Comparison of ENCODE assay signal across 13 cellular contexts in the genomic region with DNA sequence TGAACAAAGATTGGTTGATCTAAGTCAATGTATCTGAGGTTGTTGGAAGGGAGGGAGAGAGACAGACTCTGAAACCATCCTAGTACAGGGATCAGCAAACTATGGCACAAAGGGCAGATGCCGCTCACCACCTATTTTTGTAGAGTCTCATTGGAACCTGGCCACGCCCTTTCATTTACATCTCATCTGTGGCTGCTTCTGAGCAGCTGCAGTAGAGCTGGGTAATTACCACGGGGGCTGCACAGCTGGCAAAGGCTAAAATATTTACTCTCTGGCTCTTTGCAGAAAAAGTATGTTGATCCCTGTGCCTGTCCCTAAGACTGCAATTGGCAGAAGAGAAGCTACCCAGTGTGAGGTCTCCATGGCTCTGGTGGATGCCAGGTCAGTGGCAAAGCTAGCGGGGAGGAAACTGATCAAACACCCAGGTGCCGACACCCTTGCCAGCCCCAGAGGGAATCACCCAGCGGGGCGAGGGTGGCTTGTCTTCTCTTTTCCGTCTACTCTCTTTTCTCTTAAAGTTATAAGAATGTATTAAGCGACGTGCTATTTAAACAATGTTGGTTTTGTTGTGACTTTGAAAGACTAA. TPM values are rescaled to one million over a fixed set of nuclear protein-coding genes. Genes with fewer than 3 reads are reported as not detected.
DNase-seq lines count a peak whose midpoint lies in the region; TF ChIP-seq lines count a peak whose summit lies in the region.
"Had no signal": no experiment of that assay in that cellular context is flagged by ENCODE, and none has a peak within 500 bp of the region (broad histone marks: within the 10 kb centered on the region; RNA-seq: fewer than 3 reads in every experiment).

No MANE protein-coding gene starts in this region.

- WGBS in ovary, 3 donors, result 72 to 87% (median 81%) methylated on average over 10 of the region's 10 CpGs

- H3K27ac ChIP-seq in layer of hippocampus (ENCODE audit: low read depth, low read length) (peak overlapping the region; percentile 56), ovary (no peak overlapping the region)

- TF ChIP-seq CTCF in type B pancreatic cell (conservative IDR thresholded peaks at IDR 0.05) (no peak), GM13976 (IDR thresholded peaks at IDR 0.05; ENCODE audit: borderline replicate concordance, control extremely low read depth, extremely low read depth, insufficient read depth, missing control alignments) (no peak), ovary (IDR thresholded peaks at IDR 0.05) (no peak)

- peaks cover 36% of the 10 kb centered on the region for H3K4me1 ChIP-seq in ovary (ENCODE audit: insufficient read depth)

- TF ChIP-seq EP300 in ovary (IDR thresholded peaks at IDR 0.05), result no peak

- TF ChIP-seq POLR2A in ovary (IDR thresholded peaks at IDR 0.05), result no peak

- peaks cover 32% of the 10 kb centered on the region for H3K4me1 Mint-ChIP-seq in activated T-cell treated with anti-CD3 and anti-CD28 coated beads, Interleukin-2, amount 50 U/mL, for 24 hours (ENCODE audit: low read depth)
- peaks cover 54% of the 10 kb centered on the region for H3K4me1 Mint-ChIP-seq in type B pancreatic cell (ENCODE audit: unreplicated experiment)

- H3K27me3 Mint-ChIP-seq in activated T-cell treated with anti-CD3 and anti-CD28 coated beads, Interleukin-2, amount 50 U/mL, for 24 hours, result no peaks in the 10 kb centered on the region
- no peaks in the 10 kb centered on the region for H3K27me3 Mint-ChIP-seq in type B pancreatic cell

- no peak overlapping the region for H3K4me3 ChIP-seq in ovary
- H3K4me3 ChIP-seq: HAP-1 had no signal

- no peaks in the 10 kb centered on the region for H3K9me3 Mint-ChIP-seq in activated T-cell treated with anti-CD3 and anti-CD28 coated beads, Interleukin-2, amount 50 U/mL, for 24 hours
- H3K9me3 Mint-ChIP-seq in type B pancreatic cell, result no peaks in the 10 kb centered on the region

- in situ Hi-C loops in GM13976 (cut with MboI; ENCODE audit: low sequenced_read_pairs, unreplicated experiment), result no loop called here

- H3K36me3 ChIP-seq in ovary, result no peaks in the 10 kb centered on the region
- H3K36me3 ChIP-seq: HAP-1 had no signal

- no peaks in the 10 kb centered on the region for H3K36me3 Mint-ChIP-seq in activated T-cell treated with anti-CD3 and anti-CD28 coated beads, Interleukin-2, amount 50 U/mL, for 24 hours (ENCODE audit: low read depth)
- H3K36me3 Mint-ChIP-seq in type B pancreatic cell, result peaks cover 20% of the 10 kb centered on the region
- H3K36me3 Mint-ChIP-seq: activated CD8-positive, alpha-beta memory T cell treated with anti-CD3 and anti-CD28 coated beads, Interleukin-2, amount 10 ng/mL, durations not matched to agents 7 days and 5 days had no signal

- H3K27ac Mint-ChIP-seq in activated T-cell treated with anti-CD3 and anti-CD28 coated beads, Interleukin-2, amount 50 U/mL, for 24 hours, result peak overlapping the region; percentile 5
- peak overlapping the region; percentile 78 for H3K27ac Mint-ChIP-seq in type B pancreatic cell

- DNase-seq in activated T-cell treated with anti-CD3 and anti-CD28 coated beads, Interleukin-2, amount 50 U/mL, for 24 hours, result no peak
- DNase-seq in activated T-cell treated with anti-CD3 and anti-CD28 coated beads, Interleukin-2, amount 50 U/mL, for 1 hour, result no peak
- DNase-seq in RPMI8226 (peak; percentile 67), type B pancreatic cell (ENCODE audit: extremely low spot score, unreplicated experiment) (no peak), hepatic stellate cell (ENCODE audit: low spot score) (no peak), GM13976 (ENCODE audit: low spot score) (no peak), ovary (no peak)
- DNase-seq: activated CD8-positive, alpha-beta memory T cell treated with anti-CD3 and anti-CD28 coated beads, Interleukin-2, amount 10 ng/mL, durations not matched to agents 7 days and 5 days; erythroblast; Kasumi-1; stimulated activated CD4-positive, alpha-beta T cell treated with anti-CD3 and anti-CD28 coated beads, Interleukin-12 subunit alpha, Interleukin-12 subunit beta, amount 100 ng/mL, for 4 hours had no signal

- H3K27me3 ChIP-seq in layer of hippocampus (ENCODE audit: control insufficient read depth, insufficient read depth, low read length), result no peaks in the 10 kb centered on the region
- no peaks in the 10 kb centered on the region for H3K27me3 ChIP-seq in ovary

- intact Hi-C loops in ovary (cut with DNase I), result no loop called here

- no peak overlapping the region for H3K4me3 Mint-ChIP-seq in activated T-cell treated with anti-CD3 and anti-CD28 coated beads, Interleukin-2, amount 50 U/mL, for 24 hours
- H3K4me3 Mint-ChIP-seq in type B pancreatic cell, result peak overlapping the region; percentile 41
- H3K4me3 Mint-ChIP-seq: activated CD8-positive, alpha-beta memory T cell treated with anti-CD3 and anti-CD28 coated beads, Interleukin-2, amount 10 ng/mL, durations not matched to agents 7 days and 5 days had no signal

- H3K9me3 ChIP-seq in ovary, result no peaks in the 10 kb centered on the region
- H3K9me3 ChIP-seq: HAP-1 had no signal

RNA-seq across cellular contexts. Expression of a gene that starts 14.0 kb away (rescaled TPM):
- total RNA-seq in type B pancreatic cell (ENCODE audit: low replicate concordance) (3.8 and 4.4 TPM in 2 replicates), ovary (1 to 10 TPM; 1.7 to 8.0 (median 4.5) TPM)
- 1 to 10 TPM in 1 of 2 donors, under 1 TPM in 1; 0.25 to 1.0 TPM for polyA plus RNA-seq in ovary

RNA-seq across cellular contexts. Expression of a gene that starts 36.2 kb away (rescaled TPM):
- total RNA-seq in type B pancreatic cell (ENCODE audit: low replicate concordance), result 125 and 192 TPM in 2 replicates
- 100 to 1,000 TPM; 221 to 854 (median 693) TPM for total RNA-seq in ovary
- polyA plus RNA-seq in ovary, result 1,000 to 10,000 TPM in 1 of 2 donors, 100 to 1,000 TPM in 1; 542 to 1,422 TPM

RNA-seq across cellular contexts. Expression of a gene that starts 48.4 kb away (rescaled TPM):
- total RNA-seq in type B pancreatic cell (ENCODE audit: low replicate concordance) (53.4 and 58.6 TPM in 2 replicates), ovary (100 to 1,000 TPM in 2 of 7 donors, 10 to 100 TPM in 5; 56.0 to 127 (median 69.2) TPM)
- 10 to 100 TPM; 38.7 to 59.1 TPM for polyA plus RNA-seq in ovary
